In genomic region chr3:186790261-186790981, GRCh38 we compare ENCODE assay signal across 1 cellular context.
TF ChIP-seq lines count a peak whose summit lies in the region.

No MANE protein-coding gene starts in this region.

TF ChIP-seq in K562, 482 proteins besides CTCF, POLR2A, EP300 and RAD21 (continued from another document):
- TF ChIP-seq POLR2B (IDR thresholded peaks at IDR 0.05; ENCODE audit: low read depth, partially characterized antibody) = peak; percentile 94
- TF ChIP-seq, protein P1, sequence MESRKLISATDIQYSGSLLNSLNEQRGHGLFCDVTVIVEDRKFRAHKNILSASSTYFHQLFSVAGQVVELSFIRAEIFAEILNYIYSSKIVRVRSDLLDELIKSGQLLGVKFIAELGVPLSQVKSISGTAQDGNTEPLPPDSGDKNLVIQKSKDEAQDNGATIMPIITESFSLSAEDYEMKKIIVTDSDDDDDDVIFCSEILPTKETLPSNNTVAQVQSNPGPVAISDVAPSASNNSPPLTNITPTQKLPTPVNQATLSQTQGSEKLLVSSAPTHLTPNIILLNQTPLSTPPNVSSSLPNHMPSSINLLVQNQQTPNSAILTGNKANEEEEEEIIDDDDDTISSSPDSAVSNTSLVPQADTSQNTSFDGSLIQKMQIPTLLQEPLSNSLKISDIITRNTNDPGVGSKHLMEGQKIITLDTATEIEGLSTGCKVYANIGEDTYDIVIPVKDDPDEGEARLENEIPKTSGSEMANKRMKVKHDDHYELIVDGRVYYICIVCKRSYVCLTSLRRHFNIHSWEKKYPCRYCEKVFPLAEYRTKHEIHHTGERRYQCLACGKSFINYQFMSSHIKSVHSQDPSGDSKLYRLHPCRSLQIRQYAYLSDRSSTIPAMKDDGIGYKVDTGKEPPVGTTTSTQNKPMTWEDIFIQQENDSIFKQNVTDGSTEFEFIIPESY (CRISPR knock-in tag; IDR thresholded peaks at IDR 0.05) = no peak
- peak; percentile 24; the same call in 1 of the 2 replicates for TF ChIP-seq CREB1 (IDR thresholded peaks at IDR 0.05)
- no peak for TF ChIP-seq CREB1 (CRISPR knock-in tag; IDR thresholded peaks at IDR 0.05)
- 0 out of 2 replicates have a peak, but pooled peaks have one; percentile 5 for TF ChIP-seq ZNF324 (CRISPR knock-in tag; IDR thresholded peaks at IDR 0.05)
- peak in 1 of 2 experiments; percentile 63; a peak in 1 of 4 replicates for TF ChIP-seq SIN3A (IDR thresholded peaks at IDR 0.05; ENCODE audit: borderline replicate concordance in 2 of 2, control insufficient read depth in 1 of 2, low read depth in 2 of 2, low read length in 2 of 2)
- TF ChIP-seq, protein P2, sequence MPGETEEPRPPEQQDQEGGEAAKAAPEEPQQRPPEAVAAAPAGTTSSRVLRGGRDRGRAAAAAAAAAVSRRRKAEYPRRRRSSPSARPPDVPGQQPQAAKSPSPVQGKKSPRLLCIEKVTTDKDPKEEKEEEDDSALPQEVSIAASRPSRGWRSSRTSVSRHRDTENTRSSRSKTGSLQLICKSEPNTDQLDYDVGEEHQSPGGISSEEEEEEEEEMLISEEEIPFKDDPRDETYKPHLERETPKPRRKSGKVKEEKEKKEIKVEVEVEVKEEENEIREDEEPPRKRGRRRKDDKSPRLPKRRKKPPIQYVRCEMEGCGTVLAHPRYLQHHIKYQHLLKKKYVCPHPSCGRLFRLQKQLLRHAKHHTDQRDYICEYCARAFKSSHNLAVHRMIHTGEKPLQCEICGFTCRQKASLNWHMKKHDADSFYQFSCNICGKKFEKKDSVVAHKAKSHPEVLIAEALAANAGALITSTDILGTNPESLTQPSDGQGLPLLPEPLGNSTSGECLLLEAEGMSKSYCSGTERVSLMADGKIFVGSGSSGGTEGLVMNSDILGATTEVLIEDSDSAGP (CRISPR knock-in tag; IDR thresholded peaks at IDR 0.05) = no peak
- TF ChIP-seq NCOR1 (IDR thresholded peaks at IDR 0.05) = 0 out of 2 replicates have a peak, but pooled peaks have one; percentile 5
- TF ChIP-seq, protein P3, sequence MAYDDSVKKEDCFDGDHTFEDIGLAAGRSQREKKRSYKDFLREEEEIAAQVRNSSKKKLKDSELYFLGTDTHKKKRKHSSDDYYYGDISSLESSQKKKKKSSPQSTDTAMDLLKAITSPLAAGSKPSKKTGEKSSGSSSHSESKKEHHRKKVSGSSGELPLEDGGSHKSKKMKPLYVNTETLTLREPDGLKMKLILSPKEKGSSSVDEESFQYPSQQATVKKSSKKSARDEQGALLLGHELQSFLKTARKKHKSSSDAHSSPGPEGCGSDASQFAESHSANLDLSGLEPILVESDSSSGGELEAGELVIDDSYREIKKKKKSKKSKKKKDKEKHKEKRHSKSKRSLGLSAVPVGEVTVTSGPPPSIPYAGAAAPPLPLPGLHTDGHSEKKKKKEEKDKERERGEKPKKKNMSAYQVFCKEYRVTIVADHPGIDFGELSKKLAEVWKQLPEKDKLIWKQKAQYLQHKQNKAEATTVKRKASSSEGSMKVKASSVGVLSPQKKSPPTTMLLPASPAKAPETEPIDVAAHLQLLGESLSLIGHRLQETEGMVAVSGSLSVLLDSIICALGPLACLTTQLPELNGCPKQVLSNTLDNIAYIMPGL (CRISPR knock-in tag; IDR thresholded peaks at IDR 0.05) = no peak
- TF ChIP-seq POLR2AphosphoS2 (IDR thresholded peaks at IDR 0.05; ENCODE audit: low read length) = peak; percentile 99
- no peak for TF ChIP-seq PTTG1 (tag; IDR thresholded peaks at IDR 0.05; ENCODE audit: low read depth)
- TF ChIP-seq, protein P4, sequence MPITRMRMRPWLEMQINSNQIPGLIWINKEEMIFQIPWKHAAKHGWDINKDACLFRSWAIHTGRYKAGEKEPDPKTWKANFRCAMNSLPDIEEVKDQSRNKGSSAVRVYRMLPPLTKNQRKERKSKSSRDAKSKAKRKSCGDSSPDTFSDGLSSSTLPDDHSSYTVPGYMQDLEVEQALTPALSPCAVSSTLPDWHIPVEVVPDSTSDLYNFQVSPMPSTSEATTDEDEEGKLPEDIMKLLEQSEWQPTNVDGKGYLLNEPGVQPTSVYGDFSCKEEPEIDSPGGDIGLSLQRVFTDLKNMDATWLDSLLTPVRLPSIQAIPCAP (CRISPR knock-in tag; IDR thresholded peaks at IDR 0.05; ENCODE audit: borderline replicate concordance) = no peak
- 0 out of 2 replicates have a peak, but pooled peaks have one; percentile 14 for TF ChIP-seq ZNF280B (CRISPR knock-in tag; IDR thresholded peaks at IDR 0.05)
- TF ChIP-seq PHTF2 (CRISPR knock-in tag; IDR thresholded peaks at IDR 0.05) = peak; percentile 1; the same call in 1 of the 2 replicates
- TF ChIP-seq OTX1 (CRISPR knock-in tag; IDR thresholded peaks at IDR 0.05) = no peak
- TF ChIP-seq, protein P5, sequence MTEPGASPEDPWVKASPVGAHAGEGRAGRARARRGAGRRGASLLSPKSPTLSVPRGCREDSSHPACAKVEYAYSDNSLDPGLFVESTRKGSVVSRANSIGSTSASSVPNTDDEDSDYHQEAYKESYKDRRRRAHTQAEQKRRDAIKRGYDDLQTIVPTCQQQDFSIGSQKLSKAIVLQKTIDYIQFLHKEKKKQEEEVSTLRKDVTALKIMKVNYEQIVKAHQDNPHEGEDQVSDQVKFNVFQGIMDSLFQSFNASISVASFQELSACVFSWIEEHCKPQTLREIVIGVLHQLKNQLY (CRISPR knock-in tag; conservative IDR thresholded peaks at IDR 0.05) = 0 out of 4 replicates have a peak, but pooled peaks of 1 of the 2 experiments have one; percentile 68
- TF ChIP-seq SNIP1 (IDR thresholded peaks at IDR 0.05; ENCODE audit: low read depth) = no peak
- TF ChIP-seq ZNF75A (CRISPR knock-in tag; IDR thresholded peaks at IDR 0.05) = no peak
- TF ChIP-seq SMAD3 (CRISPR knock-in tag; conservative IDR thresholded peaks at IDR 0.05) = peak; percentile 54; the same call in 1 of the 2 replicates
- TF ChIP-seq, protein P6, sequence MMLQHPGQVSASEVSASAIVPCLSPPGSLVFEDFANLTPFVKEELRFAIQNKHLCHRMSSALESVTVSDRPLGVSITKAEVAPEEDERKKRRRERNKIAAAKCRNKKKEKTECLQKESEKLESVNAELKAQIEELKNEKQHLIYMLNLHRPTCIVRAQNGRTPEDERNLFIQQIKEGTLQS (IDR thresholded peaks at IDR 0.05) = no peak
- TF ChIP-seq, protein P6 (CRISPR knock-in tag; conservative IDR thresholded peaks at IDR 0.05) = 0 out of 2 replicates have a peak, but pooled peaks have one; percentile 29
- TF ChIP-seq TCF7L2 (IDR thresholded peaks at IDR 0.05; ENCODE audit: low read depth, low read length) = no peak
- peak; percentile 82 for TF ChIP-seq EWSR1 (IDR thresholded peaks at IDR 0.05; ENCODE audit: borderline replicate concordance, low read depth, partially characterized antibody)
- TF ChIP-seq, protein P7, sequence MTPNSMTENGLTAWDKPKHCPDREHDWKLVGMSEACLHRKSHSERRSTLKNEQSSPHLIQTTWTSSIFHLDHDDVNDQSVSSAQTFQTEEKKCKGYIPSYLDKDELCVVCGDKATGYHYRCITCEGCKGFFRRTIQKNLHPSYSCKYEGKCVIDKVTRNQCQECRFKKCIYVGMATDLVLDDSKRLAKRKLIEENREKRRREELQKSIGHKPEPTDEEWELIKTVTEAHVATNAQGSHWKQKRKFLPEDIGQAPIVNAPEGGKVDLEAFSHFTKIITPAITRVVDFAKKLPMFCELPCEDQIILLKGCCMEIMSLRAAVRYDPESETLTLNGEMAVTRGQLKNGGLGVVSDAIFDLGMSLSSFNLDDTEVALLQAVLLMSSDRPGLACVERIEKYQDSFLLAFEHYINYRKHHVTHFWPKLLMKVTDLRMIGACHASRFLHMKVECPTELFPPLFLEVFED (CRISPR knock-in tag; conservative IDR thresholded peaks at IDR 0.05) = peak; percentile 92
- TF ChIP-seq ATF1 (CRISPR knock-in tag; IDR thresholded peaks at IDR 0.05) = no peak
- TF ChIP-seq ATF1 (tag; IDR thresholded peaks at IDR 0.05) = peak; percentile 17; the same call in 1 of the 2 replicates
